8 cellular contexts compared by ENCODE assay signal in genomic region chr21:38712076-38712475, GRCh38.
DNase-seq lines count a peak whose midpoint lies in the region; ATAC-seq and TF ChIP-seq lines count a peak whose summit lies in the region.

No MANE protein-coding gene starts in this region.

- H3K27ac Mint-ChIP-seq in endothelial cell (ENCODE audit: unreplicated experiment) = no peak overlapping the region
- no peak overlapping the region for H3K27ac Mint-ChIP-seq in stimulated activated naive B cell treated with anti-CD40 and anti-IgM and Interleukin-4, amounts not matched to agents 10 μg/mL and 1 μg/mL and 100 μg/mL, for 72 hours

- ATAC-seq in HG03521 (IDR thresholded peaks at IDR 0.05; ENCODE audit: unreplicated experiment) (no peak), GM19397 (IDR thresholded peaks at IDR 0.05; ENCODE audit: unreplicated experiment) (no peak)
- no peak for ATAC-seq in stimulated activated naive B cell treated with anti-CD40 and anti-IgM and Interleukin-4, amounts not matched to agents 10 μg/mL and 1 μg/mL and 100 μg/mL, for 72 hours (replicated peaks)

- peaks cover 2% of the 10 kb centered on the region for H3K27me3 Mint-ChIP-seq in endothelial cell (ENCODE audit: unreplicated experiment)
- H3K27me3 Mint-ChIP-seq in stimulated activated naive B cell treated with anti-CD40 and anti-IgM and Interleukin-4, amounts not matched to agents 10 μg/mL and 1 μg/mL and 100 μg/mL, for 72 hours = no peaks in the 10 kb centered on the region

- no peaks in the 10 kb centered on the region for H3K9me3 Mint-ChIP-seq in endothelial cell (ENCODE audit: unreplicated experiment)
- no peaks in the 10 kb centered on the region for H3K9me3 Mint-ChIP-seq in stimulated activated naive B cell treated with anti-CD40 and anti-IgM and Interleukin-4, amounts not matched to agents 10 μg/mL and 1 μg/mL and 100 μg/mL, for 72 hours

- peaks cover 3% of the 10 kb centered on the region for H3K4me1 Mint-ChIP-seq in endothelial cell (ENCODE audit: unreplicated experiment)
- no peaks in the 10 kb centered on the region for H3K4me1 Mint-ChIP-seq in stimulated activated naive B cell treated with anti-CD40 and anti-IgM and Interleukin-4, amounts not matched to agents 10 μg/mL and 1 μg/mL and 100 μg/mL, for 72 hours

- DNase-seq in AG08396 (ENCODE audit: low spot score) = peak; percentile 44
- DNase-seq in HCEC 1CT = peak; percentile 68
- DNase-seq in NCI-H82 treated with DMSO at 0.1 percent for 48 hours (lab: John Stamatoyannopoulos, UW; ENCODE audit: unreplicated experiment) = peak; percentile 10
- DNase-seq in endothelial cell (ENCODE audit: low spot score) = peak; percentile 44
- DNase-seq in renal cortical epithelial cell (ENCODE audit: low read depth) = peak; percentile 60
- DNase-seq in stimulated activated naive B cell treated with anti-CD40 and anti-IgM and Interleukin-4, amounts not matched to agents 10 μg/mL and 1 μg/mL and 100 μg/mL, for 72 hours = no peak

- no peak for TF ChIP-seq CTCF in endothelial cell (IDR thresholded peaks at IDR 0.05; ENCODE audit: unreplicated experiment)

- H3K4me3 Mint-ChIP-seq in endothelial cell (ENCODE audit: unreplicated experiment) = no peak overlapping the region
- no peak overlapping the region for H3K4me3 Mint-ChIP-seq in stimulated activated naive B cell treated with anti-CD40 and anti-IgM and Interleukin-4, amounts not matched to agents 10 μg/mL and 1 μg/mL and 100 μg/mL, for 72 hours

- H3K36me3 Mint-ChIP-seq in endothelial cell (ENCODE audit: low read depth, unreplicated experiment) = no peaks in the 10 kb centered on the region
- no peaks in the 10 kb centered on the region for H3K36me3 Mint-ChIP-seq in stimulated activated naive B cell treated with anti-CD40 and anti-IgM and Interleukin-4, amounts not matched to agents 10 μg/mL and 1 μg/mL and 100 μg/mL, for 72 hours
